In the genomic region with DNA sequence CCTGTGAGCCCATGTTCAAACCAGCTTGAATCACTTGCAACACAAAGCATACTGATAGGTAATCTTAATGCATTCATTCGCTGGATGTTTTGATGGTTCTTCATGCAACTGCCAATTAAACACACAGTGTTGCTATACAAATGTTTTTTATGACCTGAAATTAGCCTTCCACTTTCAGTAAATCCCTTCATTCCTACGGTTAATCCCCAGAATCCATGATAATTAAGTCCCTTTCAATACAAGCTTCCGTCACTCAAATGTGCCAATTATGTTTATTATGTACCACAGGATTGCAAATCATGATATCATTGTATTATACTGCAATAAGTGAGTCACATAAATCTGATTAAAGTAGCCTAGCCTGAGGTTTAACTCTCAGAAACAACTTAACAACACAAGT, we compare ENCODE assay signal across 23 cellular contexts. TPM values are rescaled to one million over a fixed set of nuclear protein-coding genes. Genes with fewer than 3 reads are reported as not detected.
DNase-seq lines count a peak whose midpoint lies in the region; FAIRE-seq and TF ChIP-seq lines count a peak whose summit lies in the region.
"Had no signal": no experiment of that assay in that cellular context is flagged by ENCODE, and none has a peak within 500 bp of the region (broad histone marks: within the 10 kb centered on the region; RNA-seq: fewer than 3 reads in every experiment).

No MANE protein-coding gene starts in this region.

- H3K4me3 ChIP-seq in A673 (ENCODE audit: low read depth, low read length, poor library complexity, severe bottlenecking) (no peak overlapping the region), small intestine (ENCODE audit: low read depth in 1 of 2, low read length in 2 of 2) (no peak overlapping the region), GM23248 (no peak overlapping the region)
- H3K4me3 ChIP-seq: GM23338 had no signal

- H4K20me1 ChIP-seq in GM23248 (ENCODE audit: insufficient read depth): no peaks in the 10 kb centered on the region

- H3K36me3 ChIP-seq in A673 (ENCODE audit: insufficient read depth, low read length, poor library complexity, severe bottlenecking) (no peaks in the 10 kb centered on the region), small intestine (ENCODE audit: control insufficient read depth in 2 of 2, insufficient read depth in 2 of 2, low read length in 2 of 2) (no peaks in the 10 kb centered on the region), GM23248 (ENCODE audit: low read depth) (no peaks in the 10 kb centered on the region)
- H3K36me3 ChIP-seq: BE2C had no signal

- H3K4me2 ChIP-seq in GM23248 (ENCODE audit: unreplicated experiment): no peak overlapping the region
- H3K4me2 ChIP-seq: GM23338 had no signal

- no peak overlapping the region for H2AFZ ChIP-seq in GM23248
- H2AFZ ChIP-seq: GM23338 had no signal

- TF ChIP-seq CTCF in A673 (conservative IDR thresholded peaks at IDR 0.05; ENCODE audit: low read depth, low read length) (no peak), D721Med (IDR thresholded peaks at IDR 0.05; ENCODE audit: insufficient read depth, missing control alignments) (no peak)

- in situ Hi-C loops in GM23248 (cut with MboI): loop anchor here (25.0 kb wide), 1 partner anchor 538 kb away; no protein-coding TSS in a partner anchor

- no peaks in the 10 kb centered on the region for H3F3A ChIP-seq in GM23248 (ENCODE audit: insufficient read depth)

- H3K79me2 ChIP-seq in GM23248 (ENCODE audit: insufficient read depth): no peaks in the 10 kb centered on the region

- H3K27me3 ChIP-seq in A673 (replicated peaks; ENCODE audit: insufficient read depth, low read depth, low read length, poor library complexity): no peaks in the 10 kb centered on the region
- no peaks in the 10 kb centered on the region for H3K27me3 ChIP-seq in small intestine (ENCODE audit: control insufficient read depth in 2 of 2, insufficient read depth in 2 of 2, low read length in 2 of 2)
- no peaks in the 10 kb centered on the region; the same call in 1 of the 2 replicates for H3K27me3 ChIP-seq in GM23248 (replicated peaks; ENCODE audit: insufficient read depth)
- H3K27me3 ChIP-seq: BE2C had no signal

- H3K9me3 ChIP-seq in A673 (ENCODE audit: low read depth, low read length, poor library complexity, severe bottlenecking) (no peaks in the 10 kb centered on the region), small intestine (ENCODE audit: control insufficient read depth, low read depth) (no peaks in the 10 kb centered on the region), GM23248 (ENCODE audit: low read depth) (no peaks in the 10 kb centered on the region)
- H3K9me3 ChIP-seq: BE2C, Caco-2 had no signal

- no TSS peak for BruUV-seq in A673 (replicated peaks; lab: Mats Ljungman, UMichigan)

- H3K9me2 ChIP-seq in GM23248 (ENCODE audit: insufficient read depth): no peaks in the 10 kb centered on the region

- H3K27ac ChIP-seq in A673 (ENCODE audit: low read depth, low read length, poor library complexity, severe bottlenecking) (no peak overlapping the region), small intestine (ENCODE audit: low read depth in 1 of 2, low read length in 1 of 2) (no peak overlapping the region), GM23248 (no peak overlapping the region)
- H3K27ac ChIP-seq: HL-60 had no signal

- H3K4me1 ChIP-seq in A673 (ENCODE audit: insufficient read depth, low read length, poor library complexity, severe bottlenecking): no peaks in the 10 kb centered on the region
- H3K4me1 ChIP-seq in small intestine (ENCODE audit: control insufficient read depth in 2 of 2, insufficient read depth in 1 of 2, low read depth in 1 of 2, low read length in 1 of 2): peaks cover 6 to 8% of the 10 kb centered on the region in 2 donors
- no peaks in the 10 kb centered on the region for H3K4me1 ChIP-seq in GM23248 (ENCODE audit: insufficient read depth)
- H3K4me1 ChIP-seq: BE2C had no signal

- 21 to 67% (median 46%) methylated on average over 3 of the region's 3 CpGs for WGBS in small intestine, 3 donors
- 44% methylated on average over 3 of the region's 3 CpGs for WGBS in GM23248 (ENCODE audit: low coverage in 1 of 2, low lambda C conversion rate in 2 of 2, missing lambda C conversion rate in 2 of 2), 2 experiments

- CTCF ChIA-PET in A673 (lab: Charles Lee): no interaction called here

- peak; percentile 35 for DNase-seq in A673 (ENCODE audit: low spot score)
- DNase-seq in D721Med (ENCODE audit: insufficient read length, low spot score): peak; percentile 36
- peak; percentile 31 for DNase-seq in NCI-H82 treated with DMSO at 0.1 percent for 48 hours (lab: John Stamatoyannopoulos, UW; ENCODE audit: unreplicated experiment)
- peak; percentile 30 for DNase-seq in small intestine
- DNase-seq in GM23248: no peak
- DNase-seq in cardiac septum (ENCODE audit: low spot score): no peak
- DNase-seq: ACHN; BE2C; C1 segment of cervical spinal cord; Caco-2; CD4-positive, alpha-beta T cell; DMS153; DMS79; GDM1; HCEC 1CT; IMR-90 had no signal

- intact Hi-C loops in A673 (cut with micrococcal nuclease; ENCODE audit: unreplicated experiment) (no loop called here), cardiac septum (cut with DNase I) (no loop called here)

- POLR2A ChIA-PET in A673 (lab: Charles Lee; ENCODE audit: low non-redundant PET): no interaction called here

- peak; percentile 68 for FAIRE-seq in D721Med (lab: Jason Lieb, UNC)
- FAIRE-seq in small intestine (lab: Jason Lieb, UNC): no peak
- FAIRE-seq: GM12892, GM18507, H54 had no signal

- H3K9ac ChIP-seq in GM23248: no peak overlapping the region

RNA-seq across cellular contexts. Expression of a gene that starts 14.5 kb away (rescaled TPM):
- total RNA-seq in A673 (2021) (not detected in 2 replicates), cardiac septum (not detected)
- polyA plus RNA-seq in small intestine (not detected), GM23248 (2016; fragmentation: Nextera tagmentation; extraction: Ambion mirVana) (not detected in 2 replicates)
- not detected in 2 replicates for total RNA-seq in GM23248 (2014; rRNA removed; shearing (Covaris generic))
- total RNA-seq: A172; Caco-2; CD4-positive, alpha-beta T cell; GM23338; HT1080; IMR-90 had no signal
- polyA plus RNA-seq: GM23338, IMR-90 had no signal

Comparison
In these comparisons a context has a peak if more than half of its experiments do, and no peak if none do; other contexts are left out.
1. DNase-seq: peak in A673 (single experiment), D721Med (single experiment), NCI-H82 treated with DMSO at 0.1 percent for 48 hours (single experiment) and small intestine (single experiment); none in GM23248 (single experiment) and cardiac septum (single experiment).